ENCODE assay signal across 8 cellular contexts in genomic region chr20:57711311-57711712, GRCh38. TPM values are rescaled to one million over a fixed set of nuclear protein-coding genes. Genes with fewer than 3 reads are reported as not detected.
DNase-seq lines count a peak whose midpoint lies in the region; ATAC-seq and TF ChIP-seq lines count a peak whose summit lies in the region.

No MANE protein-coding gene starts in this region.

- peaks cover 26% of the 10 kb centered on the region for H4K20me1 ChIP-seq in PC-3 (ENCODE audit: low read length)

- intact Hi-C loops in PC-3 (cut with micrococcal nuclease) (loop anchor here (2.0 kb wide), 1 partner anchor 19 kb away; no protein-coding TSS in a partner anchor), sigmoid colon (cut with DNase I) (loop anchor here (10.0 kb wide), 1 partner anchor 327 kb away; no protein-coding TSS in a partner anchor)

- H3K27me3 ChIP-seq in PC-3 (ENCODE audit: low read length) (no peaks in the 10 kb centered on the region), sigmoid colon (no peaks in the 10 kb centered on the region)

- TF ChIP-seq EP300 in sigmoid colon (IDR thresholded peaks at IDR 0.05) = no peak

- H3K36me3 ChIP-seq in PC-3 (ENCODE audit: low read depth, low read length) (peaks cover 6% of the 10 kb centered on the region; the same call in 1 of the 2 replicates), sigmoid colon (no peaks in the 10 kb centered on the region)

- CTCF ChIA-PET in PC-3 (lab: Charles Lee) = interaction anchor here (0.8 to 1.6 kb wide), 3 partner anchors 18 to 89 kb away, joined by 3 to 5 read pairs (median 4); no protein-coding TSS in a partner anchor

- peak; percentile 53 for DNase-seq in Daoy (ENCODE audit: low read depth)
- DNase-seq in PC-3 = peak; percentile 36
- peak; percentile 36 for DNase-seq in epithelial cell of esophagus (ENCODE audit: low read depth)
- peak; percentile 74 for DNase-seq in sigmoid colon
- DNase-seq in AG08396 (ENCODE audit: low spot score) = no peak

- H3K9me3 ChIP-seq in PC-3 (ENCODE audit: low read length) = no peaks in the 10 kb centered on the region
- H3K9me3 ChIP-seq in sigmoid colon = no peaks in the 10 kb centered on the region

- TF ChIP-seq CTCF in PC-3 (conservative IDR thresholded peaks at IDR 0.05; ENCODE audit: low read depth, low read length) (peak; percentile 31; the same call in 1 of the 2 replicates), epithelial cell of esophagus (IDR thresholded peaks at IDR 0.05; ENCODE audit: insufficient read depth, low read depth, low read length, missing control alignments) (no peak), sigmoid colon (IDR thresholded peaks at IDR 0.05) (no peak)

- no peak for TF ChIP-seq POLR2A in sigmoid colon (IDR thresholded peaks at IDR 0.05)

- H3F3A ChIP-seq in PC-3 (ENCODE audit: low read length, unreplicated experiment) = no peaks in the 10 kb centered on the region

- no TSS peak for BruUV-seq in PC-3 (replicated peaks; lab: Mats Ljungman, UMichigan)

- peaks cover 70% of the 10 kb centered on the region for H3K79me2 ChIP-seq in PC-3 (ENCODE audit: low read length)

- H3K27ac ChIP-seq in PC-3 (ENCODE audit: low read length) (peak overlapping the region; percentile 88), sigmoid colon (peak overlapping the region; percentile 83 to 96 (median 92))

- POLR2A ChIA-PET in PC-3 (lab: Charles Lee; ENCODE audit: unreplicated experiment) = interaction anchor here (0.6 kb wide), 1 partner anchor 1885 kb away, joined by 3 read pairs; no protein-coding TSS in a partner anchor

- no peaks in the 10 kb centered on the region for H3K9me2 ChIP-seq in PC-3 (replicated peaks; ENCODE audit: low read length)

- peak overlapping the region; percentile 98 for H3K4me3 ChIP-seq in PC-3 (ENCODE audit: low read length)
- no peak overlapping the region for H3K4me3 ChIP-seq in epithelial cell of esophagus (ENCODE audit: low read length)
- peak overlapping the region in 2 of 4 donors; percentile 7 to 77 for H3K4me3 ChIP-seq in sigmoid colon

- ATAC-seq in PC-3 (no peak), GM19467 (IDR thresholded peaks at IDR 0.05; ENCODE audit: unreplicated experiment) (no peak), HG02840 (IDR thresholded peaks at IDR 0.05; ENCODE audit: low FRiP score, unreplicated experiment) (no peak)
- ATAC-seq in activated CD4-positive, CD25-positive, alpha-beta regulatory T cell treated with anti-CD3 and anti-CD28 coated beads, Interleukin-2, amount 50 U/mL, for 24 hours = no peak

- 65 to 79% methylated on average over 8 of the region's 8 CpGs for WGBS in sigmoid colon, 2 donors

- H3K9ac ChIP-seq in PC-3 (ENCODE audit: low read length) = peak overlapping the region; percentile 95

- H3K4me2 ChIP-seq in PC-3 (ENCODE audit: low read length) = peak overlapping the region; percentile 98

- no peak overlapping the region; the same call in 1 of the 2 replicates for H2AFZ ChIP-seq in PC-3 (ENCODE audit: low read length)

- peaks cover 73% of the 10 kb centered on the region for H3K4me1 ChIP-seq in PC-3 (ENCODE audit: insufficient read depth, low read length)
- peaks cover 0 to 70% (median 46%) of the 10 kb centered on the region in 4 donors for H3K4me1 ChIP-seq in sigmoid colon

RNA-seq across cellular contexts. Expression of gene PMEPA1, which starts 1.5 kb away (rescaled TPM):
- total RNA-seq in Daoy (2014; rRNA removed; shearing (Covaris generic)) = 11.0 and 12.2 TPM in 2 replicates
- total RNA-seq in PC-3 (2014; rRNA removed) (21.9 and 29.3 TPM in 2 replicates), sigmoid colon (10 to 100 TPM in 1 of 4 donors, 1 to 10 TPM in 3; 3.9 to 23.3 (median 7.5) TPM)
- polyA plus RNA-seq in sigmoid colon = 10 to 100 TPM in 1 of 3 donors, 1 to 10 TPM in 2; 3.6 to 16.8 (median 6.5) TPM
